Comparison of ENCODE assay signal across 20 cellular contexts in genomic region chr12:130027798-130028197, GRCh38.
"Had no signal": no experiment of that assay in that cellular context is flagged by ENCODE, and none has a peak within 500 bp of the region (broad histone marks: within the 10 kb centered on the region; RNA-seq: fewer than 3 reads in every experiment).

No MANE protein-coding gene starts in this region.

- H3K27ac ChIP-seq: coronary artery, dorsolateral prefrontal cortex, epithelial cell of prostate, esophagus squamous epithelium, gastroesophageal sphincter, heart right ventricle, left lung, lower lobe of right lung had no signal

- H3K36me3 ChIP-seq: esophagus squamous epithelium, gastroesophageal sphincter, heart right ventricle, left lung, lower lobe of right lung had no signal

- H3K4me1 ChIP-seq: esophagus squamous epithelium, gastroesophageal sphincter, heart right ventricle, left lung, lower lobe of right lung had no signal

- H3K4me3 ChIP-seq: coronary artery, dorsolateral prefrontal cortex, esophagus squamous epithelium, gastroesophageal sphincter, heart right ventricle, left lung, lower lobe of right lung, mucosa of descending colon had no signal

- DNase-seq: dermis blood vessel endothelial cell; dorsolateral prefrontal cortex; effector CD4-positive, alpha-beta T cell; effector memory CD4-positive, alpha-beta T cell; erythroblast; esophagus squamous epithelium; foreskin fibroblast; heart right ventricle; hippocampal formation; left cardiac atrium; left lung; left ventricle myocardium superior; lower lobe of right lung; mesenchymal stem cell; mucosa of descending colon; naive B cell had no signal

- ATAC-seq: esophagus mucosa, gastroesophageal sphincter, heart right ventricle, left cardiac atrium, left lung, left ventricle myocardium superior, lower lobe of right lung, mucosa of descending colon had no signal

- H3K9me3 ChIP-seq: esophagus squamous epithelium, gastroesophageal sphincter, left lung, lower lobe of right lung, mucosa of descending colon had no signal
